8 cellular contexts compared by ENCODE assay signal in genomic region chr1:174258148-174258550, GRCh38.
DNase-seq lines count a peak whose midpoint lies in the region; ATAC-seq and TF ChIP-seq lines count a peak whose summit lies in the region.

No MANE protein-coding gene starts in this region.

- no peak overlapping the region for H3K18ac ChIP-seq in mesenchymal stem cell (ENCODE audit: low read depth in 1 of 2, low read length in 2 of 2)

- ATAC-seq in thoracic aorta (ENCODE audit: insufficient number of reproducible peaks, low FRiP score, low read depth) = no peak

- no peak overlapping the region for H3K23ac ChIP-seq in mesenchymal stem cell (ENCODE audit: low read length in 2 of 2)

- H3K9me3 Mint-ChIP-seq in T-helper 2 cell treated with Interferon-gamma antibody and Interleukin-4, amounts not matched to agents 5 μg/mL and 100 μg/mL, for 36 hours = no peaks in the 10 kb centered on the region

- H3K27me3 Mint-ChIP-seq in T-helper 2 cell treated with Interferon-gamma antibody and Interleukin-4, amounts not matched to agents 5 μg/mL and 100 μg/mL, for 36 hours (ENCODE audit: low read depth) = no peaks in the 10 kb centered on the region

- no peak overlapping the region for H2BK15ac ChIP-seq in mesenchymal stem cell (ENCODE audit: low read depth, poor library complexity, severe bottlenecking)

- H3K4me3 ChIP-seq in colonic mucosa (no peak overlapping the region), mesenchymal stem cell (ENCODE audit: insufficient read depth in 1 of 2, low read depth in 1 of 2, low read length in 2 of 2) (no peak overlapping the region), thoracic aorta (no peak overlapping the region), MG63 (no peak overlapping the region)

- no peak overlapping the region for H3K4ac ChIP-seq in mesenchymal stem cell (ENCODE audit: low read depth in 1 of 2, low read length in 2 of 2)

- peak; percentile 65 for DNase-seq in activated CD8-positive, alpha-beta memory T cell treated with anti-CD3 and anti-CD28 coated beads for 24 hours
- DNase-seq in activated CD8-positive, alpha-beta memory T cell treated with anti-CD3 and anti-CD28 coated beads, Interleukin-2, amount 50 U/mL, for 48 hours = no peak
- DNase-seq in NCI-H1092 treated with DMSO at 0.1 percent for 48 hours (lab: John Stamatoyannopoulos, UW) (peak; percentile 51), colonic mucosa (peak; percentile 48), mesenchymal stem cell (peak; percentile 48), thoracic aorta (ENCODE audit: low spot score) (no peak), MG63 (no peak)
- DNase-seq in T-helper 2 cell treated with Interferon-gamma antibody and Interleukin-4, amounts not matched to agents 5 μg/mL and 100 μg/mL, for 36 hours (ENCODE audit: low spot score) = peak; percentile 10

- no peak overlapping the region for H3K9ac ChIP-seq in colonic mucosa (ENCODE audit: low read depth in 2 of 2, low read length in 2 of 2)
- no peak overlapping the region for H3K9ac ChIP-seq in mesenchymal stem cell (ENCODE audit: low read length)

- no peak overlapping the region for H4K8ac ChIP-seq in mesenchymal stem cell (ENCODE audit: low read length)

- no peak overlapping the region for H3K14ac ChIP-seq in mesenchymal stem cell (ENCODE audit: low read length in 2 of 2)

- H3K36me3 ChIP-seq in colonic mucosa (no peaks in the 10 kb centered on the region), mesenchymal stem cell (ENCODE audit: control insufficient read depth in 1 of 2, insufficient read depth in 2 of 2, low read depth in 1 of 2, low read length in 2 of 2) (peaks cover 0 to 3% of the 10 kb centered on the region in 2 experiments), thoracic aorta (no peaks in the 10 kb centered on the region), MG63 (no peaks in the 10 kb centered on the region)

- peaks cover 2% of the 10 kb centered on the region for H3K4me1 Mint-ChIP-seq in T-helper 2 cell treated with Interferon-gamma antibody and Interleukin-4, amounts not matched to agents 5 μg/mL and 100 μg/mL, for 36 hours (ENCODE audit: low read depth)

- TF ChIP-seq CTCF in colonic mucosa (IDR thresholded peaks at IDR 0.05) = peak; percentile 39
- TF ChIP-seq CTCF in thoracic aorta (IDR thresholded peaks at IDR 0.05) = peak; percentile 34

- H3K9me3 ChIP-seq in colonic mucosa = no peaks in the 10 kb centered on the region
- H3K9me3 ChIP-seq in mesenchymal stem cell (ENCODE audit: control insufficient read depth, low read length) = no peaks in the 10 kb centered on the region
- no peaks in the 10 kb centered on the region for H3K9me3 ChIP-seq in thoracic aorta
- no peaks in the 10 kb centered on the region for H3K9me3 ChIP-seq in MG63

- H3K4me3 Mint-ChIP-seq in T-helper 2 cell treated with Interferon-gamma antibody and Interleukin-4, amounts not matched to agents 5 μg/mL and 100 μg/mL, for 36 hours = no peak overlapping the region

- peaks cover 2% of the 10 kb centered on the region for H3K79me1 ChIP-seq in mesenchymal stem cell (replicated peaks; ENCODE audit: low read length, poor library complexity, severe bottlenecking)

- no peak overlapping the region for H2BK120ac ChIP-seq in mesenchymal stem cell (ENCODE audit: low read depth, low read length)

- no peak overlapping the region for H2AFZ ChIP-seq in mesenchymal stem cell (ENCODE audit: low read depth, low read length)

- no peak overlapping the region for H2AK5ac ChIP-seq in mesenchymal stem cell (ENCODE audit: low read length, severe bottlenecking)

- no peak overlapping the region for H2BK5ac ChIP-seq in mesenchymal stem cell (ENCODE audit: low read depth, low read length, poor library complexity, severe bottlenecking)

- H3K4me1 ChIP-seq in colonic mucosa = no peaks in the 10 kb centered on the region
- peaks cover 2% of the 10 kb centered on the region for H3K4me1 ChIP-seq in mesenchymal stem cell (ENCODE audit: control insufficient read depth, insufficient read depth, low read depth, low read length)
- H3K4me1 ChIP-seq in thoracic aorta (ENCODE audit: control insufficient read depth in 1 of 2, low read depth in 2 of 2) = no peaks in the 10 kb centered on the region

- H3K36me3 Mint-ChIP-seq in T-helper 2 cell treated with Interferon-gamma antibody and Interleukin-4, amounts not matched to agents 5 μg/mL and 100 μg/mL, for 36 hours (ENCODE audit: low read depth) = peaks cover 5% of the 10 kb centered on the region

- H3K27ac ChIP-seq in colonic mucosa (no peak overlapping the region), mesenchymal stem cell (ENCODE audit: low read length, poor library complexity, severe bottlenecking) (no peak overlapping the region), thoracic aorta (no peak overlapping the region)

- H3K27ac Mint-ChIP-seq in T-helper 2 cell treated with Interferon-gamma antibody and Interleukin-4, amounts not matched to agents 5 μg/mL and 100 μg/mL, for 36 hours = no peak overlapping the region

- H3K27me3 ChIP-seq in colonic mucosa (no peaks in the 10 kb centered on the region), mesenchymal stem cell (ENCODE audit: control insufficient read depth in 1 of 2, insufficient read depth in 1 of 2, low read length in 2 of 2) (no peaks in the 10 kb centered on the region), thoracic aorta (replicated peaks; ENCODE audit: insufficient read depth) (no peaks in the 10 kb centered on the region), MG63 (no peaks in the 10 kb centered on the region)

- 78% methylated on average over 1 of the region's 1 CpG for WGBS in mesenchymal stem cell

- intact Hi-C loops in colonic mucosa (cut with DNase I) = no loop called here

- H2BK12ac ChIP-seq in mesenchymal stem cell (ENCODE audit: low read length in 2 of 2) = no peak overlapping the region

- H3K4me2 ChIP-seq in mesenchymal stem cell (ENCODE audit: low read length, poor library complexity, severe bottlenecking) = no peak overlapping the region

- H4K91ac ChIP-seq in mesenchymal stem cell (ENCODE audit: low read length) = no peak overlapping the region

Comparison
In these comparisons a context has a peak if more than half of its experiments do, and no peak if none do; other contexts are left out.
1. DNase-seq: peak in activated CD8-positive, alpha-beta memory T cell treated with anti-CD3 and anti-CD28 coated beads for 24 hours (single experiment), NCI-H1092 treated with DMSO at 0.1 percent for 48 hours (single experiment), T-helper 2 cell treated with Interferon-gamma antibody and Interleukin-4, amounts not matched to agents 5 μg/mL and 100 μg/mL, for 36 hours (single experiment), colonic mucosa (single experiment) and mesenchymal stem cell (single experiment); none in activated CD8-positive, alpha-beta memory T cell treated with anti-CD3 and anti-CD28 coated beads, Interleukin-2, amount 50 U/mL, for 48 hours (single experiment), thoracic aorta (single experiment) and MG63 (single experiment).